Comparison of ENCODE assay signal across 1 cellular context in genomic region chr18:48405108-48405507, GRCh38.
TF ChIP-seq lines count a peak whose summit lies in the region.

No MANE protein-coding gene starts in this region.

TF ChIP-seq in GM23338, 12 proteins besides CTCF, POLR2A, EP300 and RAD21 (continued from another document):
- TF ChIP-seq, protein P1, sequence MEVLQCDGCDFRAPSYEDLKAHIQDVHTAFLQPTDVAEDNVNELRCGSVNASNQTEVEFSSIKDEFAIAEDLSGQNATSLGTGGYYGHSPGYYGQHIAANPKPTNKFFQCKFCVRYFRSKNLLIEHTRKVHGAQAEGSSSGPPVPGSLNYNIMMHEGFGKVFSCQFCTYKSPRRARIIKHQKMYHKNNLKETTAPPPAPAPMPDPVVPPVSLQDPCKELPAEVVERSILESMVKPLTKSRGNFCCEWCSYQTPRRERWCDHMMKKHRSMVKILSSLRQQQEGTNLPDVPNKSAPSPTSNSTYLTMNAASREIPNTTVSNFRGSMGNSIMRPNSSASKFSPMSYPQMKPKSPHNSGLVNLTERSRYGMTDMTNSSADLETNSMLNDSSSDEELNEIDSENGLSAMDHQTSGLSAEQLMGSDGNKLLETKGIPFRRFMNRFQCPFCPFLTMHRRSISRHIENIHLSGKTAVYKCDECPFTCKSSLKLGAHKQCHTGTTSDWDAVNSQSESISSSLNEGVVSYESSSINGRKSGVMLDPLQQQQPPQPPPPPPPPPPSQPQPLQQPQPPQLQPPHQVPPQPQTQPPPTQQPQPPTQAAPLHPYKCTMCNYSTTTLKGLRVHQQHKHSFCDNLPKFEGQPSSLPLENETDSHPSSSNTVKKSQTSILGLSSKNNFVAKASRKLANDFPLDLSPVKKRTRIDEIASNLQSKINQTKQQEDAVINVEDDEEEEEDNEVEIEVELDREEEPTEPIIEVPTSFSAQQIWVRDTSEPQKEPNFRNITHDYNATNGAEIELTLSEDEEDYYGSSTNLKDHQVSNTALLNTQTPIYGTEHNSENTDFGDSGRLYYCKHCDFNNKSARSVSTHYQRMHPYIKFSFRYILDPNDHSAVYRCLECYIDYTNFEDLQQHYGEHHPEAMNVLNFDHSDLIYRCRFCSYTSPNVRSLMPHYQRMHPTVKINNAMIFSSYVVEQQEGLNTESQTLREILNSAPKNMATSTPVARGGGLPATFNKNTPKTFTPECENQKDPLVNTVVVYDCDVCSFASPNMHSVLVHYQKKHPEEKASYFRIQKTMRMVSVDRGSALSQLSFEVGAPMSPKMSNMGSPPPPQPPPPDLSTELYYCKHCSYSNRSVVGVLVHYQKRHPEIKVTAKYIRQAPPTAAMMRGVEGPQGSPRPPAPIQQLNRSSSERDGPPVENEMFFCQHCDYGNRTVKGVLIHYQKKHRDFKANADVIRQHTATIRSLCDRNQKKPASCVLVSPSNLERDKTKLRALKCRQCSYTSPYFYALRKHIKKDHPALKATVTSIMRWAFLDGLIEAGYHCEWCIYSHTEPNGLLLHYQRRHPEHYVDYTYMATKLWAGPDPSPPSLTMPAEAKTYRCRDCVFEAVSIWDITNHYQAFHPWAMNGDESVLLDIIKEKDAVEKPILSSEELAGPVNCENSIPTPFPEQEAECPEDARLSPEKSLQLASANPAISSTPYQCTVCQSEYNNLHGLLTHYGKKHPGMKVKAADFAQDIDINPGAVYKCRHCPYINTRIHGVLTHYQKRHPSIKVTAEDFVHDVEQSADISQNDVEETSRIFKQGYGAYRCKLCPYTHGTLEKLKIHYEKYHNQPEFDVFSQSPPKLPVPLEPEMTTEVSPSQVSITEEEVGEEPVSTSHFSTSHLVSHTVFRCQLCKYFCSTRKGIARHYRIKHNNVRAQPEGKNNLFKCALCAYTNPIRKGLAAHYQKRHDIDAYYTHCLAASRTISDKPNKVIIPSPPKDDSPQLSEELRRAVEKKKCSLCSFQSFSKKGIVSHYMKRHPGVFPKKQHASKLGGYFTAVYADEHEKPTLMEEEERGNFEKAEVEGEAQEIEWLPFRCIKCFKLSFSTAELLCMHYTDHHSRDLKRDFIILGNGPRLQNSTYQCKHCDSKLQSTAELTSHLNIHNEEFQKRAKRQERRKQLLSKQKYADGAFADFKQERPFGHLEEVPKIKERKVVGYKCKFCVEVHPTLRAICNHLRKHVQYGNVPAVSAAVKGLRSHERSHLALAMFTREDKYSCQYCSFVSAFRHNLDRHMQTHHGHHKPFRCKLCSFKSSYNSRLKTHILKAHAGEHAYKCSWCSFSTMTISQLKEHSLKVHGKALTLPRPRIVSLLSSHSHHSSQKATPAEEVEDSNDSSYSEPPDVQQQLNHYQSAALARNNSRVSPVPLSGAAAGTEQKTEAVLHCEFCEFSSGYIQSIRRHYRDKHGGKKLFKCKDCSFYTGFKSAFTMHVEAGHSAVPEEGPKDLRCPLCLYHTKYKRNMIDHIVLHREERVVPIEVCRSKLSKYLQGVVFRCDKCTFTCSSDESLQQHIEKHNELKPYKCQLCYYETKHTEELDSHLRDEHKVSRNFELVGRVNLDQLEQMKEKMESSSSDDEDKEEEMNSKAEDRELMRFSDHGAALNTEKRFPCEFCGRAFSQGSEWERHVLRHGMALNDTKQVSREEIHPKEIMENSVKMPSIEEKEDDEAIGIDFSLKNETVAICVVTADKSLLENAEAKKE (CRISPR knock-in tag; IDR thresholded peaks at IDR 0.05): no peak
- no peak for TF ChIP-seq EZH2 (IDR thresholded peaks at IDR 0.05; ENCODE audit: low read depth, unreplicated experiment)
- no peak for TF ChIP-seq POLR2AphosphoS5 (IDR thresholded peaks at IDR 0.05; ENCODE audit: low read depth)
